In the genomic region with DNA sequence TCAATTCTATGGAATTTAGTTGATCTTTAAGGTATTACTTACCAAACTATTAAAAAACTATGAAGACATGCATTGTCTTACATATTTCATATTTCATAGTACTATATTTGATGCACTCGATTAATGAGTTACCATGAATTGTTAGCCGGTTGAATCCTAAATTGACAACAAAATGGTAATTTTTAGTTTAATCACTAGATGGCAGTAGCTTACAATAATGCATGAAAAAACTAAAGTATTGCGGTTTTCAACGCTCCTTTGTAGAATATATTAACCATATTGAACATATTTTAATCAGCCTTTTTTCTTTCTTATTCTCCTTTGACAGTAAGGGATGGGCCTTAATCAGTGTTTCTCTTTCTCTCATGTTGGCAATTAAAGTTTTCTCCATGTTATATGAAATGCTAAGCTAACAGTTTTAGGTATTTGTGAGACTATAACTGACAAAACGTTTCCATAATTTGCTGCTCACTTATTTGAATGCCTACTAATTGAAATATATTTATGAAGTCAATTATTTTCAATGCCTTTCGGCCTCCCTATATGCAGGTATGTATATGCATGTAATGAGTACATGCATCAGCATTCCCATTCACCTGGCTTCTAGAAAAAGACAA, we compare ENCODE assay signal across 8 cellular contexts. TPM values are rescaled to one million over a fixed set of nuclear protein-coding genes. Genes with fewer than 3 reads are reported as not detected.
DNase-seq lines count a peak whose midpoint lies in the region; ATAC-seq, FAIRE-seq and TF ChIP-seq lines count a peak whose summit lies in the region.

No MANE protein-coding gene starts in this region.

- no peak overlapping the region for H2BK15ac ChIP-seq in H1 (ENCODE audit: low read length)

- H3K27me3 Mint-ChIP-seq in nephron progenitor cell (ENCODE audit: low read depth, poor library complexity) = no peaks in the 10 kb centered on the region

- peaks cover 5% of the 10 kb centered on the region for H3K4me1 Mint-ChIP-seq in nephron progenitor cell

- H3K36me3 Mint-ChIP-seq in nephron progenitor cell (ENCODE audit: low read depth) = no peaks in the 10 kb centered on the region

- no peak overlapping the region for H3K18ac ChIP-seq in H1 (ENCODE audit: extremely low read depth, low read length)

- H2BK5ac ChIP-seq in H1 (ENCODE audit: low read depth, low read length) = no peak overlapping the region

- H3K27ac ChIP-seq in H1 (ENCODE audit: low read depth, low read length) = no peak overlapping the region

- TF ChIP-seq POLR2A in H1 (IDR thresholded peaks at IDR 0.05; ENCODE audit: control extremely low read depth in 1 of 2, low read depth in 2 of 2, low read length in 2 of 2) = no peak

- H3K14ac ChIP-seq in H1 (ENCODE audit: insufficient read length) = no peak overlapping the region

- H2BK20ac ChIP-seq in H1 (ENCODE audit: low read length) = no peak overlapping the region

- no peak overlapping the region for H3K4me3 Mint-ChIP-seq in nephron progenitor cell

- no peaks in the 10 kb centered on the region for H3K9me3 ChIP-seq in H1 (ENCODE audit: insufficient read depth in 2 of 2, low read depth in 1 of 2, low read length in 1 of 2)

- no peak overlapping the region for H2BK12ac ChIP-seq in H1 (ENCODE audit: low read depth, low read length)

- no peak overlapping the region for H3K4me2 ChIP-seq in H1 (ENCODE audit: insufficient read depth in 1 of 2, low read depth in 2 of 2, low read length in 2 of 2)

- no peak overlapping the region for H4K91ac ChIP-seq in H1 (replicated peaks; ENCODE audit: insufficient read length, low read length)

- H4K8ac ChIP-seq in H1 (ENCODE audit: extremely low read depth, insufficient read depth, low read length) = no peak overlapping the region

- ATAC-seq in GM18502 (IDR thresholded peaks at IDR 0.05; ENCODE audit: poor library complexity, unreplicated experiment) (peak; percentile 52), HG03520 (IDR thresholded peaks at IDR 0.05; ENCODE audit: unreplicated experiment) (peak; percentile 43)

- POLR2A ChIA-PET in H1 (lab: Charles Lee; ENCODE audit: partially characterized antibody) = no interaction called here

- H2AK5ac ChIP-seq in H1 (ENCODE audit: low read depth, low read length) = no peak overlapping the region

- no peaks in the 10 kb centered on the region for H3K23me2 ChIP-seq in H1 (ENCODE audit: low read depth, low read length)

- TF ChIP-seq EP300 in H1 (IDR thresholded peaks at IDR 0.05; ENCODE audit: borderline replicate concordance in 1 of 2, low read depth in 2 of 2, low read length in 2 of 2) = no peak

- no peak overlapping the region for H3K23ac ChIP-seq in H1 (ENCODE audit: insufficient read length)

- no peak overlapping the region for H4K5ac ChIP-seq in H1 (ENCODE audit: insufficient read length, low read depth, low read length)

- H3K4me1 ChIP-seq in H1 (replicated peaks in 1 of 4; ENCODE audit: control insufficient read depth in 3 of 4, insufficient read depth in 4 of 4, low read length in 3 of 4) = no peaks in the 10 kb centered on the region

- no peaks in the 10 kb centered on the region for H3K79me2 ChIP-seq in H1 (ENCODE audit: control insufficient read depth in 1 of 2, insufficient read depth in 2 of 2, low read length in 2 of 2)

- no peak overlapping the region for H2BK120ac ChIP-seq in H1 (replicated peaks; ENCODE audit: low read depth, low read length)

- H3K9ac ChIP-seq in H1 (replicated peaks in 1 of 4; ENCODE audit: extremely low read depth in 1 of 4, low read depth in 3 of 4, low read length in 3 of 4) = no peak overlapping the region

- peak; percentile 66 for TF ChIP-seq CTCF in AG10803 (conservative IDR thresholded peaks at IDR 0.05; ENCODE audit: low read length)
- peak in 1 of 3 experiments; percentile 39; a peak in 2 of 4 replicates for TF ChIP-seq CTCF in H1 (IDR thresholded peaks at IDR 0.05; ENCODE audit: control extremely low read depth in 1 of 3, insufficient read depth in 1 of 3, low read depth in 1 of 3, low read length in 3 of 3)
- TF ChIP-seq CTCF in nephron progenitor cell (IDR thresholded peaks at IDR 0.05) = peak; percentile 74

- FAIRE-seq in H1 (lab: Jason Lieb, UNC) = peak; percentile 73

- no peak overlapping the region for H3K4ac ChIP-seq in H1 (replicated peaks; ENCODE audit: insufficient read length, low read depth, low read length)

- H3K4me3 ChIP-seq in AG10803 (ENCODE audit: low read length) (no peak overlapping the region), H1 (ENCODE audit: extremely low read depth in 1 of 4, insufficient read depth in 2 of 4, low read depth in 3 of 4, low read length in 4 of 4) (no peak overlapping the region)

- TF ChIP-seq RAD21 in H1 (IDR thresholded peaks at IDR 0.05 in 1 of 2, conservative IDR thresholded peaks at IDR 0.05 in 1 of 2; ENCODE audit: low read depth in 2 of 2, low read length in 2 of 2) = peak; percentile 62 to 73

- no peaks in the 10 kb centered on the region for H3K27me3 ChIP-seq in H1 (replicated peaks in 1 of 4; ENCODE audit: control insufficient read depth in 3 of 4, extremely low read depth in 1 of 4, insufficient read depth in 3 of 4, low read length in 3 of 4)

- H3K9me3 Mint-ChIP-seq in nephron progenitor cell = no peaks in the 10 kb centered on the region

- no peaks in the 10 kb centered on the region for H3K79me1 ChIP-seq in H1 (ENCODE audit: low read depth, low read length)

- no peak overlapping the region for H2AFZ ChIP-seq in H1 (ENCODE audit: low read length)

- H3K56ac ChIP-seq in H1 (replicated peaks; ENCODE audit: insufficient read length, low read depth, low read length) = no peak overlapping the region

- H3K27ac Mint-ChIP-seq in nephron progenitor cell = no peak overlapping the region

- no peaks in the 10 kb centered on the region for H4K20me1 ChIP-seq in H1 (replicated peaks in 1 of 2; ENCODE audit: control insufficient read depth in 1 of 2, insufficient read depth in 2 of 2, low read length in 2 of 2)

- DNase-seq in AG10803 (ENCODE audit: low read depth) (peak; percentile 35), OCI-M1 (lab: John Stamatoyannopoulos, UW) (peak; percentile 77), H1 (ENCODE audit: low read depth in 1 of 2, low spot score in 2 of 2) (no peak), nephron progenitor cell (no peak), epidermal melanocyte (ENCODE audit: insufficient read length, low spot score) (no peak)
- DNase-seq in activated effector memory CD4-positive, alpha-beta T cell treated with anti-CD3 and anti-CD28 coated beads, Interleukin-2, amount 50 U/mL, for 16 hours = no peak

- WGBS in H1 (ENCODE audit: extremely low coverage in 1 of 2, insufficient coverage in 1 of 2, insufficient read length in 1 of 2, insufficient replicate concordance in 2 of 2, low coverage in 1 of 2, low lambda C conversion rate in 2 of 2, missing lambda C conversion rate in 1 of 2), 2 experiments = 55% methylated on average over 6 of the region's 6 CpGs; no CpG with 5 or more reads in 1 of the 2 experiments

- CTCF ChIA-PET in H1 (lab: Charles Lee; ENCODE audit: partially characterized antibody) = interaction anchor here (0.6 to 4.5 kb wide), 31 partner anchors 9 to 728 kb away, joined by 3 to 24 read pairs (median 3); a partner anchor contains a TSS

- no peaks in the 10 kb centered on the region for H3K36me3 ChIP-seq in H1 (ENCODE audit: control insufficient read depth in 2 of 4, insufficient read depth in 4 of 4, low read length in 3 of 4)

TF ChIP-seq in H1, 55 proteins besides CTCF, POLR2A, EP300 and RAD21:
- TF ChIP-seq, protein P1, sequence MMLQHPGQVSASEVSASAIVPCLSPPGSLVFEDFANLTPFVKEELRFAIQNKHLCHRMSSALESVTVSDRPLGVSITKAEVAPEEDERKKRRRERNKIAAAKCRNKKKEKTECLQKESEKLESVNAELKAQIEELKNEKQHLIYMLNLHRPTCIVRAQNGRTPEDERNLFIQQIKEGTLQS (IDR thresholded peaks at IDR 0.05; ENCODE audit: insufficient read depth, low read depth, low read length) = no peak
- TF ChIP-seq EZH2 (IDR thresholded peaks at IDR 0.05; ENCODE audit: low read depth, low read length, severe bottlenecking) = no peak
- TF ChIP-seq SRF (IDR thresholded peaks at IDR 0.05; ENCODE audit: low read depth, low read length) = no peak
- TF ChIP-seq POU5F1 (IDR thresholded peaks at IDR 0.05; ENCODE audit: low read depth, low read length) = no peak
- TF ChIP-seq KDM5A (IDR thresholded peaks at IDR 0.05; ENCODE audit: low read length) = no peak
- TF ChIP-seq TCF12 (IDR thresholded peaks at IDR 0.05; ENCODE audit: low read depth, low read length) = no peak
- TF ChIP-seq SIX5 (IDR thresholded peaks at IDR 0.05; ENCODE audit: low read depth, low read length) = no peak
- TF ChIP-seq TAF7 (optimal IDR thresholded peaks at IDR 0.05; ENCODE audit: borderline replicate concordance, low read depth, low read length) = no peak
- TF ChIP-seq KDM1A (IDR thresholded peaks at IDR 0.05; ENCODE audit: borderline replicate concordance, low read length) = no peak
- TF ChIP-seq KDM4A (IDR thresholded peaks at IDR 0.05; ENCODE audit: low read depth, low read length, severe bottlenecking) = no peak
- TF ChIP-seq, protein P2, sequence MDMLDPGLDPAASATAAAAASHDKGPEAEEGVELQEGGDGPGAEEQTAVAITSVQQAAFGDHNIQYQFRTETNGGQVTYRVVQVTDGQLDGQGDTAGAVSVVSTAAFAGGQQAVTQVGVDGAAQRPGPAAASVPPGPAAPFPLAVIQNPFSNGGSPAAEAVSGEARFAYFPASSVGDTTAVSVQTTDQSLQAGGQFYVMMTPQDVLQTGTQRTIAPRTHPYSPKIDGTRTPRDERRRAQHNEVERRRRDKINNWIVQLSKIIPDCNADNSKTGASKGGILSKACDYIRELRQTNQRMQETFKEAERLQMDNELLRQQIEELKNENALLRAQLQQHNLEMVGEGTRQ (IDR thresholded peaks at IDR 0.05; ENCODE audit: low read length) = no peak
- no peak for TF ChIP-seq NRF1 (IDR thresholded peaks at IDR 0.05; ENCODE audit: low read depth, low read length)
- no peak for TF ChIP-seq HDAC2 (IDR thresholded peaks at IDR 0.05; ENCODE audit: borderline replicate concordance in 1 of 2, low read depth in 2 of 2, low read length in 2 of 2)
TF ChIP-seq in H1: peak in this region for 0.

RNA-seq across cellular contexts. Expression of a gene that starts 48.5 kb away (rescaled TPM):
- 29.2 and 31.5 TPM in 2 replicates for total RNA-seq in H1 (2021; fragmentation: NEBNext Ultra II Directional; extraction: Animal tissue kit (Norgen Biotek cat#: 25700))
- 7.2 and 14.5 TPM in 2 replicates for polyA plus RNA-seq in H1 (2011; rRNA removed)
- polyA plus RNA-seq in H1 (2011; cell fraction: cytosol; rRNA removed) = 17.1 TPM
- polyA plus RNA-seq in H1 (2011; cell fraction: nucleus; rRNA removed) = 3.7 TPM
- polyA plus RNA-seq in H1 (2012, experiment 1 of 2) = 19.7 to 40.3 TPM (median 22.8 TPM) in 4 replicates
- polyA plus RNA-seq in H1 (2012, experiment 2 of 2) = 5.4 TPM
- 33.9 TPM for polyA plus RNA-seq in H1 (2013, experiment 1 of 2)
- 34.8 TPM for polyA plus RNA-seq in H1 (2013, experiment 2 of 2)
- polyA minus RNA-seq in H1 (2011; rRNA and poly(A)+ RNA removed) = 11.7 and 12.4 TPM in 2 replicates
- 11.4 TPM for polyA minus RNA-seq in H1 (2011; cell fraction: cytosol; rRNA and poly(A)+ RNA removed)
- 20.7 TPM for polyA minus RNA-seq in H1 (2011; cell fraction: nucleus; rRNA and poly(A)+ RNA removed)

Comparison
In these comparisons a context has a peak if more than half of its experiments do, and no peak if none do; other contexts are left out.
1. DNase-seq: peak in AG10803 (single experiment) and OCI-M1 (single experiment); none in H1 (0 of 2), nephron progenitor cell (single experiment), activated effector memory CD4-positive, alpha-beta T cell treated with anti-CD3 and anti-CD28 coated beads, Interleukin-2, amount 50 U/mL, for 16 hours (single experiment) and epidermal melanocyte (single experiment).